28 cellular contexts compared by ENCODE assay signal in the genomic region with DNA sequence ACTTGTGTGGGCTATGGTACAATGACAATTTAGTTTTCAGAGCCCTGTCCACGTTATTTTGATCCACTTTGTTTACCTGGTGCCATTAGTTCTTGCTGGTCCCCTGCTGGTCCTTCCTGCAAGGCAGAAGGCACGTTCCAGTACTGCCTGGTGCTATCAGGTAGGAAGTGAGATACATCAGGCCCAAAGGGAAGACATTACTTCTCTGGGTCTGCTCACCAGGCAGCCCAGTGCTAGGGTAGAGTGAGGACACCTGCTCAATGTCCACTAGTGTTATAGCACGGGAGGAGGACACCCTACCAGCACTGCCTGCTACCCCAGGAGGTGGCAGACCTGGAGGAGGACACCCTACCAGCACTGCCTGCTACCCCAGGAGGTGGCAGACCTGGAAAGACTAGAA. TPM values are rescaled to one million over a fixed set of nuclear protein-coding genes. Genes with fewer than 3 reads are reported as not detected.
"Had no signal": no experiment of that assay in that cellular context is flagged by ENCODE, and none has a peak within 500 bp of the region (broad histone marks: within the 10 kb centered on the region; RNA-seq: fewer than 3 reads in every experiment).

No MANE protein-coding gene starts in this region.

- FAIRE-seq: colon, endometrium, islet of Langerhans, keratinocyte had no signal

- H3K27ac Mint-ChIP-seq: effector memory CD8-positive, alpha-beta T cell; endodermal cell; mesothelial cell of epicardium had no signal

- DNase-seq: effector CD8-positive, alpha-beta T cell; effector memory CD8-positive, alpha-beta T cell; endodermal cell; erythroblast; esophagus squamous epithelium; foreskin fibroblast; foreskin melanocyte; gastrocnemius medialis; glutamatergic neuron; head of caudate nucleus; heart right ventricle; hippocampal formation; left cardiac atrium; left ventricle myocardium superior; lower lobe of right lung; mesenchymal stem cell; mucosa of descending colon had no signal

- H3K4me3 Mint-ChIP-seq: effector memory CD8-positive, alpha-beta T cell; endodermal cell; mesothelial cell of epicardium had no signal

- H3K36me3 Mint-ChIP-seq: mesothelial cell of epicardium had no signal

- ATAC-seq: effector memory CD8-positive, alpha-beta T cell; esophagus mucosa; gastrocnemius medialis; heart right ventricle; left cardiac atrium; left lung; left ventricle myocardium superior; lower lobe of right lung; mucosa of descending colon had no signal

- H3K4me1 Mint-ChIP-seq: mesothelial cell of epicardium had no signal

- H3K9me3 Mint-ChIP-seq: endodermal cell, mesothelial cell of epicardium had no signal

RNA-seq across cellular contexts. Expression of a gene that starts 23.7 kb away (rescaled TPM):
- total RNA-seq: dermis microvascular lymphatic vessel endothelial cell, endodermal cell, glomerular endothelial cell, lung microvascular endothelial cell, myocyte had no signal
